Comparison of ENCODE assay signal across 9 cellular contexts in genomic region chr19:34482380-34483250, GRCh38. TPM values are rescaled to one million over a fixed set of nuclear protein-coding genes. Genes with fewer than 3 reads are reported as not detected.
A peak's percentile ranks its signal among the peaks of the same experiment; 100 is the strongest.
DNase-seq lines count a peak whose midpoint lies in the region; ATAC-seq, FAIRE-seq and TF ChIP-seq lines count a peak whose summit lies in the region.
"Had no signal": no experiment of that assay in that cellular context is flagged by ENCODE, and none has a peak within 500 bp of the region (broad histone marks: within the 10 kb centered on the region; RNA-seq: fewer than 3 reads in every experiment).

No MANE protein-coding gene starts in this region.

- H3K4me1 ChIP-seq in gastroesophageal sphincter, result peaks cover 0 to 51% (median 16%) of the 10 kb centered on the region in 3 donors
- H3K4me1 ChIP-seq in pancreas, result no peaks in the 10 kb centered on the region

- no peak for TF ChIP-seq CTCF in gastroesophageal sphincter (IDR thresholded peaks at IDR 0.05)
- no peak for TF ChIP-seq CTCF in pancreas (IDR thresholded peaks at IDR 0.05)

- WGBS in gastroesophageal sphincter (ENCODE audit: low coverage in 1 of 2), 2 donors, result 3 to 20% methylated on average over 6 to 13 of the region's 72 CpGs
- 10 to 16% methylated on average over 48 to 72 of the region's 72 CpGs for WGBS in pancreas, 2 donors

- no peaks in the 10 kb centered on the region for H3K27me3 ChIP-seq in gastroesophageal sphincter
- no peaks in the 10 kb centered on the region for H3K27me3 ChIP-seq in pancreas

- no peaks in the 10 kb centered on the region for H3K36me3 ChIP-seq in gastroesophageal sphincter
- no peaks in the 10 kb centered on the region for H3K36me3 ChIP-seq in pancreas

- intact Hi-C loops in pancreas (cut with DNase I), result no loop called here

- no peak for TF ChIP-seq POLR2A in gastroesophageal sphincter (IDR thresholded peaks at IDR 0.05)

- DNase-seq in Daoy (ENCODE audit: low read depth) (peak; percentile 36), T1000 (lab: John Stamatoyannopoulos, UW) (peak; percentile 20), pancreas (peak in 1 of 6 donors; percentile 68), NCI-H1092 (lab: John Stamatoyannopoulos, UW) (no peak), RPMI8226 (no peak)
- no peak for DNase-seq in stimulated activated CD8-positive, alpha-beta memory T cell treated with anti-CD3 and anti-CD28 coated beads, Interleukin-4, amount 100 ng/mL, for 48 hours
- DNase-seq: effector CD4-positive, alpha-beta T cell had no signal

- H3K4me3 ChIP-seq in gastroesophageal sphincter, result peak overlapping the region; percentile 50 to 91
- peak overlapping the region; percentile 26 to 49 (median 36) for H3K4me3 ChIP-seq in pancreas

- no peak for TF ChIP-seq EP300 in gastroesophageal sphincter (IDR thresholded peaks at IDR 0.05)

- peak; percentile 10 for ATAC-seq in gastroesophageal sphincter
- ATAC-seq in pancreas, result peak in 2 of 4 donors; percentile 34 to 47
- ATAC-seq in HG03045 (IDR thresholded peaks at IDR 0.05; ENCODE audit: unreplicated experiment), result no peak

- H3K27ac ChIP-seq in gastroesophageal sphincter, result peak overlapping the region; percentile 4 to 93 (median 86)
- no peak overlapping the region for H3K27ac ChIP-seq in pancreas

- no peaks in the 10 kb centered on the region for H3K9me3 ChIP-seq in gastroesophageal sphincter
- no peaks in the 10 kb centered on the region for H3K9me3 ChIP-seq in pancreas

- no peak for FAIRE-seq in pancreas (lab: Jason Lieb, UNC)

RNA-seq across cellular contexts. Expression of gene WTIP, which starts 1.1 kb away (rescaled TPM):
- 0.83 and 8.3 TPM in 2 replicates for total RNA-seq in Daoy (2014; rRNA removed; shearing (Covaris generic))
- total RNA-seq in gastroesophageal sphincter (10 to 100 TPM; 18.8 to 59.6 (median 43.6) TPM), pancreas (10 to 100 TPM in 1 of 6 donors, 1 to 10 TPM in 5; 3.4 to 11.3 (median 4.4) TPM)
- polyA plus RNA-seq in pancreas, result 1 to 10 TPM; 3.9 to 4.9 TPM

RNA-seq across cellular contexts. Expression of gene UBA2, which starts 54.4 kb away (rescaled TPM):
- total RNA-seq in Daoy (2014; rRNA removed; shearing (Covaris generic)), result 289 and 291 TPM in 2 replicates
- total RNA-seq in gastroesophageal sphincter (100 to 1,000 TPM in 1 of 4 donors, 10 to 100 TPM in 3; 71.3 to 131 (median 84.7) TPM), pancreas (10 to 100 TPM; 31.0 to 42.1 (median 37.5) TPM)
- polyA plus RNA-seq in pancreas, result 10 to 100 TPM; 22.7 to 38.8 TPM

Comparison
In these comparisons a context has a peak if more than half of its experiments do, and no peak if none do; other contexts are left out.
1. DNase-seq: peak in Daoy (single experiment) and T1000 (single experiment); none in stimulated activated CD8-positive, alpha-beta memory T cell treated with anti-CD3 and anti-CD28 coated beads, Interleukin-4, amount 100 ng/mL, for 48 hours (single experiment), NCI-H1092 (single experiment) and RPMI8226 (single experiment).
2. H3K27ac ChIP-seq: peak in gastroesophageal sphincter (4 of 4); none in pancreas (0 of 4).